27 cellular contexts compared by ENCODE assay signal in the genomic region with DNA sequence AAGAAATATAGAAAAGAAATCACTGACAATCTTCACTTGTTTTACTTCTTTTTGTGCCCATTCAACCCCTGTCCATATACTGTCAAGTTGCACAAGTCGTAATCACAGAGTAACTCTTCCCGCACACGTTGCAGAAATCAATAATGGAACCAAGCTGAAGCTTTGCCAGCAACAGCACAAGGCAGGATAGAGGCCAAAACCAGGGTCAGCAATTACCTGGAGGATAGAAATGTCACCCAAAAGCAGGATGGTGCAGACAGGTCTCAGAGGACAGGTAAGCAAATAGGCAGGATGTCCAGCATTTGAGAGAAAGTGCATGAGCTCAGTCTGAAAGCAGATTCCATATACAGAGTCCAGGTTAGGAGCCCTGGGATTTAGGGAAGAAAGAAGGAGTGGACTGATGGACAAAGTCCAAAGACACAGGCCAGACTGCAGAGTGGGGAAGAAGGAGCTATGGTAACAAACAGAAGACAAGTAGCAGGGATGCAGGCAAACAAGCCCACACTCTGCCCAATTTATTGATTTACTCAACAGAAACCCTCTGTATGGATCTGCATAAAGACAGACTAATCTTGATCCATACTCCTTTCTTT.
"Had no signal": no experiment of that assay in that cellular context is flagged by ENCODE, and none has a peak within 500 bp of the region (broad histone marks: within the 10 kb centered on the region; RNA-seq: fewer than 3 reads in every experiment).

No MANE protein-coding gene starts in this region.

- H3K4me3 ChIP-seq: neural progenitor cell, ovary, psoas muscle, skin epidermis, suprapubic skin, testis, tibial artery, transverse colon, upper lobe of right lung, uterus had no signal

- H3K9me3 ChIP-seq: ovary, psoas muscle, suprapubic skin, testis, tibial artery, transverse colon, upper lobe of right lung, uterus had no signal

- DNase-seq: naive thymus-derived CD4-positive, alpha-beta T cell; natural killer cell; occipital lobe; ovary; posterior cingulate gyrus; psoas muscle; right cardiac atrium; stimulated activated CD4-positive, alpha-beta T cell treated with anti-CD3 and anti-CD28 coated beads, Interleukin-15, amount 100 ng/mL, for 24 hours; stimulated activated CD4-positive, alpha-beta T cell treated with anti-CD3 and anti-CD28 coated beads, Interleukin-2, amount 100 ng/mL, for 24 hours; stimulated activated CD4-positive, alpha-beta T cell treated with anti-CD3 and anti-CD28 coated beads, Interleukin-2, amount 100 ng/mL, for 48 hours; stimulated activated CD4-positive, alpha-beta T cell treated with anti-CD3 and anti-CD28 coated beads, Interleukin-4, amount 100 ng/mL, for 4 hours; stimulated activated CD8-positive, alpha-beta memory T cell treated with anti-CD3 and anti-CD28 coated beads, Interleukin-4, amount 100 ng/mL, for 48 hours; stimulated activated naive CD4-positive, alpha-beta T cell; stimulated activated naive CD8-positive, alpha-beta T cell treated with anti-CD3 and anti-CD28 coated beads, Interleukin-15, amount 100 ng/mL, for 72 hours; stimulated activated naive CD8-positive, alpha-beta T cell treated with anti-CD3 and anti-CD28 coated beads, Interleukin-15, Interleukin-2, amounts not matched to agents 100 U/mL and 50 U/mL, for 24 hours; substantia nigra; testis; tibial artery; transverse colon; upper lobe of right lung; uterus had no signal

- ATAC-seq: naive thymus-derived CD4-positive, alpha-beta T cell; natural killer cell; psoas muscle; right cardiac atrium; sciatic nerve; stimulated activated memory B cell treated with anti-CD40 and anti-IgM and Interleukin-4, amounts not matched to agents 10 μg/mL and 1 μg/mL and 100 μg/mL, for 72 hours; stimulated activated naive CD8-positive, alpha-beta T cell treated with anti-CD3 and anti-CD28 coated beads, Interleukin-15, amount 100 ng/mL, for 72 hours; stimulated activated naive CD8-positive, alpha-beta T cell treated with anti-CD3 and anti-CD28 coated beads, Interleukin-15, Interleukin-2, amounts not matched to agents 100 U/mL and 50 U/mL, for 24 hours; upper lobe of right lung had no signal

- H3K4me1 ChIP-seq: neural progenitor cell, parathyroid adenoma, psoas muscle, suprapubic skin, testis, tibial artery, transverse colon, upper lobe of right lung, uterus had no signal

- H3K36me3 ChIP-seq: neural progenitor cell, ovary, suprapubic skin, tibial artery, transverse colon, upper lobe of right lung, uterus had no signal
